In genomic region chr7:130195396-130195795, GRCh38 we compare ENCODE assay signal across 30 cellular contexts. TPM values are rescaled to one million over a fixed set of nuclear protein-coding genes. Genes with fewer than 3 reads are reported as not detected.
"Had no signal": no experiment of that assay in that cellular context is flagged by ENCODE, and none has a peak within 500 bp of the region (broad histone marks: within the 10 kb centered on the region; RNA-seq: fewer than 3 reads in every experiment).

No MANE protein-coding gene starts in this region.

- H3K4me3 ChIP-seq: MG63, PC-9 had no signal

- H3K9me3 Mint-ChIP-seq: activated CD4-positive, alpha-beta T cell treated with anti-CD3 and anti-CD28 coated beads, Interleukin-2, amount 10 ng/mL, durations not matched to agents 24 days and 14 days; activated CD8-positive, alpha-beta T cell treated with anti-CD3 and anti-CD28 coated beads for 36 hours; activated naive CD4-positive, alpha-beta T cell treated with anti-CD3 and anti-CD28 coated beads for 36 hours; activated naive CD8-positive, alpha-beta T cell treated with anti-CD3 and anti-CD28 coated beads for 36 hours; activated T-cell treated with anti-CD3 and anti-CD28 coated beads, Interleukin-2, amount 50 U/mL, for 24 hours; activated T-helper 1 cell treated with anti-CD3 and anti-CD28 coated beads, Interleukin-12 subunit alpha, Interleukin-12 subunit beta, Interleukin-2, Interleukin-4 antibody, amounts not matched to agents 30 ng/mL and 10 ng/mL and 1 ng/mL, durations not matched to agents 14 hours and 24 hours and 36 hours had no signal

- H3K27me3 ChIP-seq: brain microvascular endothelial cell, MG63 had no signal

- H3K4me2 ChIP-seq: PC-9 had no signal

- ATAC-seq: activated CD8-positive, alpha-beta T cell treated with anti-CD3 and anti-CD28 coated beads for 36 hours had no signal

- H3K27me3 Mint-ChIP-seq: activated CD4-positive, alpha-beta T cell treated with anti-CD3 and anti-CD28 coated beads, Interleukin-2, amount 10 ng/mL, durations not matched to agents 24 days and 14 days; activated CD8-positive, alpha-beta T cell treated with anti-CD3 and anti-CD28 coated beads for 36 hours; activated naive CD8-positive, alpha-beta T cell treated with anti-CD3 and anti-CD28 coated beads for 36 hours; activated T-cell treated with anti-CD3 and anti-CD28 coated beads, Interleukin-2, amount 50 U/mL, for 24 hours had no signal

- H2AFZ ChIP-seq: PC-9 had no signal

- H3K27ac ChIP-seq: brain microvascular endothelial cell, PC-9 had no signal

- H3K27ac Mint-ChIP-seq: activated CD4-positive, alpha-beta T cell treated with anti-CD3 and anti-CD28 coated beads, Interleukin-2, amount 10 ng/mL, durations not matched to agents 24 days and 14 days; activated CD8-positive, alpha-beta T cell treated with anti-CD3 and anti-CD28 coated beads for 36 hours; activated naive CD4-positive, alpha-beta T cell treated with anti-CD3 and anti-CD28 coated beads for 36 hours; activated naive CD8-positive, alpha-beta T cell treated with anti-CD3 and anti-CD28 coated beads for 36 hours; activated T-cell treated with anti-CD3 and anti-CD28 coated beads, Interleukin-2, amount 50 U/mL, for 24 hours; activated T-helper 1 cell treated with anti-CD3 and anti-CD28 coated beads, Interleukin-12 subunit alpha, Interleukin-12 subunit beta, Interleukin-2, Interleukin-4 antibody, amounts not matched to agents 30 ng/mL and 10 ng/mL and 1 ng/mL, durations not matched to agents 14 hours and 24 hours and 36 hours had no signal

- DNase-seq: activated CD4-positive, alpha-beta T cell treated with anti-CD3 and anti-CD28 coated beads, Interleukin-2, amount 10 ng/mL, durations not matched to agents 24 days and 14 days; activated CD4-positive, alpha-beta T cell treated with anti-CD3 and anti-CD28 coated beads, Interleukin-2, amount 50 U/mL, for 4 hours; activated CD8-positive, alpha-beta T cell treated with anti-CD3 and anti-CD28 coated beads for 36 hours; activated gamma-delta T cell treated with Interleukin-2 at 50 U/mL for 16 hours; activated naive CD4-positive, alpha-beta T cell treated with anti-CD3 and anti-CD28 coated beads for 36 hours; activated naive CD8-positive, alpha-beta T cell treated with anti-CD3 and anti-CD28 coated beads for 36 hours; activated T-cell treated with anti-CD3 and anti-CD28 coated beads, Interleukin-2, amount 50 U/mL, for 24 hours; amniotic stem cell; aorta; brain microvascular endothelial cell; central memory CD4-positive, alpha-beta T cell; Kasumi-1; KG1; MG63; NCI-H1048; NCI-H1436 treated with DMSO at 0.1 percent for 48 hours; NCI-H1694 treated with DMSO at 0.1 percent for 48 hours; NCI-H2029; NCI-H2171; NCI-H510A; NCI-H526; NCI-H748 treated with DMSO at 0.1 percent for 48 hours; NK-92 treated with Interleukin-12 subunit alpha and Interleukin-12 subunit beta, amount 100 ng/mL, for 24 hours; PC-9; Right ventricle myocardium superior; T1000 had no signal

- H3K4me3 Mint-ChIP-seq: activated CD4-positive, alpha-beta T cell treated with anti-CD3 and anti-CD28 coated beads, Interleukin-2, amount 10 ng/mL, durations not matched to agents 24 days and 14 days; activated CD8-positive, alpha-beta T cell treated with anti-CD3 and anti-CD28 coated beads for 36 hours; activated naive CD4-positive, alpha-beta T cell treated with anti-CD3 and anti-CD28 coated beads for 36 hours; activated naive CD8-positive, alpha-beta T cell treated with anti-CD3 and anti-CD28 coated beads for 36 hours; activated T-cell treated with anti-CD3 and anti-CD28 coated beads, Interleukin-2, amount 50 U/mL, for 24 hours; activated T-helper 1 cell treated with anti-CD3 and anti-CD28 coated beads, Interleukin-12 subunit alpha, Interleukin-12 subunit beta, Interleukin-2, Interleukin-4 antibody, amounts not matched to agents 30 ng/mL and 10 ng/mL and 1 ng/mL, durations not matched to agents 14 hours and 24 hours and 36 hours had no signal

- H3K9me3 ChIP-seq: MG63 had no signal

RNA-seq across cellular contexts. Expression of gene SSMEM1, which starts 12.3 kb away (rescaled TPM):
- total RNA-seq: activated CD4-positive, alpha-beta T cell treated with anti-CD3 and anti-CD28 coated beads, Interleukin-2, amount 10 ng/mL, durations not matched to agents 24 days and 14 days; activated CD8-positive, alpha-beta memory T cell treated with anti-CD3 and anti-CD28 coated beads for 36 hours; activated CD8-positive, alpha-beta T cell treated with anti-CD3 and anti-CD28 coated beads for 36 hours; activated naive CD4-positive, alpha-beta T cell treated with anti-CD3 and anti-CD28 coated beads for 36 hours; activated naive CD8-positive, alpha-beta T cell treated with anti-CD3 and anti-CD28 coated beads for 36 hours; activated T-helper 1 cell treated with anti-CD3 and anti-CD28 coated beads, Interleukin-12 subunit alpha, Interleukin-12 subunit beta, Interleukin-2, Interleukin-4 antibody, amounts not matched to agents 30 ng/mL and 10 ng/mL and 1 ng/mL, durations not matched to agents 14 hours and 24 hours and 36 hours; aorta; PC-9; Right ventricle myocardium superior; T-helper 1 cell treated with Interleukin-12 subunit alpha and Interleukin-12 subunit beta and Interleukin-4 antibody, amounts not matched to agents 30 ng/mL and 1 ng/mL, for 36 hours; T-helper 2 cell treated with Interferon-gamma antibody and Interleukin-4, amounts not matched to agents 100 ng/mL and 5 ng/mL, for 36 hours had no signal
- polyA plus RNA-seq: aorta had no signal
